In genomic region chr7:140229591-140230516, GRCh38 we compare ENCODE assay signal across 1 cellular context.
TF ChIP-seq lines count a peak whose summit lies in the region.

No MANE protein-coding gene starts in this region.

TF ChIP-seq in HepG2, 621 proteins besides CTCF, POLR2A, EP300 and RAD21 (continued from another document and continues in another):
- no peak for TF ChIP-seq ATF6 (CRISPR knock-in tag; conservative IDR thresholded peaks at IDR 0.05)
- peak; percentile 97 for TF ChIP-seq MED8 (CRISPR knock-in tag; IDR thresholded peaks at IDR 0.05; ENCODE audit: insufficient replicate concordance)
- TF ChIP-seq GTF2F1 (IDR thresholded peaks at IDR 0.05; ENCODE audit: low read length), result no peak
- no peak for TF ChIP-seq PLSCR1 (CRISPR knock-in tag; IDR thresholded peaks at IDR 0.05; ENCODE audit: borderline replicate concordance)
- peak; percentile 95 for TF ChIP-seq RXRB (CRISPR knock-in tag; IDR thresholded peaks at IDR 0.05; ENCODE audit: borderline replicate concordance)
- no peak; the same call in 1 of the 2 replicates for TF ChIP-seq KLF12 (CRISPR knock-in tag; IDR thresholded peaks at IDR 0.05; ENCODE audit: borderline replicate concordance)
- no peak for TF ChIP-seq FOXO4 (CRISPR knock-in tag; conservative IDR thresholded peaks at IDR 0.05)
- TF ChIP-seq PRDM10 (CRISPR knock-in tag; IDR thresholded peaks at IDR 0.05; ENCODE audit: low read depth), result peak; percentile 50
- peak; percentile 90 for TF ChIP-seq ZBTB34 (CRISPR knock-in tag; IDR thresholded peaks at IDR 0.05)
- TF ChIP-seq ESRRA (CRISPR knock-in tag; IDR thresholded peaks at IDR 0.05; ENCODE audit: low read depth), result peak; percentile 98
- TF ChIP-seq ZNF160 (CRISPR knock-in tag; IDR thresholded peaks at IDR 0.05), result no peak; the same call in 1 of the 2 replicates
- peak; percentile 97 for TF ChIP-seq TEAD3 (CRISPR knock-in tag; optimal IDR thresholded peaks at IDR 0.05; ENCODE audit: borderline replicate concordance)
- 0 out of 2 replicates have a peak, but pooled peaks have one; percentile 69 for TF ChIP-seq ATRX (CRISPR knock-in tag; IDR thresholded peaks at IDR 0.05; ENCODE audit: borderline replicate concordance)
- peak; percentile 38; the same call in 1 of the 2 replicates for TF ChIP-seq ZNF121 (CRISPR knock-in tag; IDR thresholded peaks at IDR 0.05)
- TF ChIP-seq HMGXB3 (CRISPR knock-in tag; IDR thresholded peaks at IDR 0.05; ENCODE audit: borderline replicate concordance), result peak; percentile 76
- TF ChIP-seq ZNF672 (CRISPR knock-in tag; IDR thresholded peaks at IDR 0.05), result no peak
- TF ChIP-seq NFKB2 (CRISPR knock-in tag; IDR thresholded peaks at IDR 0.05; ENCODE audit: borderline replicate concordance), result no peak
- no peak for TF ChIP-seq SIN3A (IDR thresholded peaks at IDR 0.05; ENCODE audit: borderline replicate concordance, low read depth, low read length)
- TF ChIP-seq HNF1B (CRISPR knock-in tag; IDR thresholded peaks at IDR 0.05), result peak; percentile 92
- peak; percentile 75; the same call in 1 of the 2 replicates for TF ChIP-seq ZBED4 (CRISPR knock-in tag; IDR thresholded peaks at IDR 0.05; ENCODE audit: borderline replicate concordance)
- TF ChIP-seq ZNF788 (CRISPR knock-in tag; IDR thresholded peaks at IDR 0.05; ENCODE audit: borderline replicate concordance), result peak; percentile 95
- peak; percentile 99 for TF ChIP-seq ISL2 (CRISPR knock-in tag; IDR thresholded peaks at IDR 0.05)
- TF ChIP-seq SMAD9 (CRISPR knock-in tag; IDR thresholded peaks at IDR 0.05), result no peak
- TF ChIP-seq ZNF776 (CRISPR knock-in tag; IDR thresholded peaks at IDR 0.05), result no peak
- TF ChIP-seq ETS1 (CRISPR knock-in tag; IDR thresholded peaks at IDR 0.05), result no peak
- TF ChIP-seq HNF4G (IDR thresholded peaks at IDR 0.05; ENCODE audit: borderline replicate concordance, low read depth, low read length), result peak; percentile 78; the same call in 1 of the 2 replicates
- TF ChIP-seq HNF4G (CRISPR knock-in tag; IDR thresholded peaks at IDR 0.05; ENCODE audit: borderline replicate concordance, low read depth), result 0 out of 2 replicates have a peak, but pooled peaks have one; percentile 40
- TF ChIP-seq ZNF839 (CRISPR knock-in tag; IDR thresholded peaks at IDR 0.05; ENCODE audit: borderline replicate concordance), result no peak
- TF ChIP-seq ZBTB49 (CRISPR knock-in tag; IDR thresholded peaks at IDR 0.05; ENCODE audit: borderline replicate concordance), result no peak; the same call in 1 of the 2 replicates
- peak; percentile 85 for TF ChIP-seq ZBTB21 (CRISPR knock-in tag; IDR thresholded peaks at IDR 0.05)
- TF ChIP-seq ZSCAN12 (CRISPR knock-in tag; IDR thresholded peaks at IDR 0.05), result no peak
